In the genomic region with DNA sequence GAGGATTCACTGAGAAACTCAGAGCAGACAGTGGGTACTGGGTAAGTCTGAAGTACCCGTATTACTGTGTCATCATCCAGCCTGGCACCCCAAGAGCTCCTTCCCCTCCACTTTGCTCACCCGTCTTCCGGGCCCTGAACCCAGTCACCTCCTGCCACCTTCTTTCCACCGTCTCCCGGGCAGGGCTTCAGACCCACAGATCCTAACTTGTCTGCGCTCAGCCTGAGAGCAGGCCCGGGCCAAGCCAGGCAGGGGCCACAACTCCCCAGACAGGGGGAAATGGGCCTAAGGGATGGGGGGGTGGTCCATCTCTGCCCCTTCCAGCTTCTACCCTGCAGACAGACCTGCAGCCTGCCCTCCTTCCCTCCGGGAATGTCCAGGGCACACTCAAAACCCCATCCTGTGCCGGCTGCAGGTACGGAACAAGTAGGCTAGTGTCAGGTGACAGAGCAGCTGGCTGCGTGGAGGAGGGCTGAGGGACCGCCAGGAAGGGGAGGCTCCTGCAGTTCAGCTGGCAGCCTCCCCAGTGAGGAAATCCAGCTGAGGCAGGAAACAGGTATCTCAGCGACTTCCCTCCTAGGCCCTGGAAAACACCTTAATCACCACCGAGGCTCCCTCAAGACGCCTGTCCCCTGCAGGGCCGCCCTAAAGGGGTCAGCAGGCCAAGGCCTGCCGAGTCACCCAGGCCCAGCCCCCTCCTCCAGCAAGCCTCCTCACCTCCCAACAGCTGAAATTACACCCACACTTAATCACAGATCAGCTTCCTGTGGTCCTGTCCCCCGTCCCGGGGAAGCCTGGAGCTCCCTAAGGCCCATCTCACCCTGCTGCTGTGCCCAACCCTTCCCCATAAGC, we compare ENCODE assay signal across 9 cellular contexts. TPM values are rescaled to one million over a fixed set of nuclear protein-coding genes. Genes with fewer than 3 reads are reported as not detected.
A peak's percentile ranks its signal among the peaks of the same experiment; 100 is the strongest.
DNase-seq lines count a peak whose midpoint lies in the region; ATAC-seq and TF ChIP-seq lines count a peak whose summit lies in the region.
"Had no signal": no experiment of that assay in that cellular context is flagged by ENCODE, and none has a peak within 500 bp of the region (broad histone marks: within the 10 kb centered on the region; RNA-seq: fewer than 3 reads in every experiment).

No MANE protein-coding gene starts in this region.

- H3K4me1 Mint-ChIP-seq in endothelial cell (ENCODE audit: unreplicated experiment): peaks cover 60% of the 10 kb centered on the region

- DNase-seq in COR-L47 (lab: John Stamatoyannopoulos, UW): peak; percentile 84
- DNase-seq in NCI-H2107 (lab: John Stamatoyannopoulos, UW): peak; percentile 60
- peak; percentile 46 for DNase-seq in endothelial cell (ENCODE audit: low spot score)
- DNase-seq in myocyte (ENCODE audit: low read depth): peak; percentile 87
- DNase-seq in RKO (ENCODE audit: low spot score): no peak

- H3K27ac Mint-ChIP-seq in endothelial cell (ENCODE audit: unreplicated experiment): peak overlapping the region; percentile 93

- no peaks in the 10 kb centered on the region for H3K9me3 Mint-ChIP-seq in endothelial cell (ENCODE audit: unreplicated experiment)

- peaks cover 26% of the 10 kb centered on the region for H3K27me3 Mint-ChIP-seq in endothelial cell (ENCODE audit: unreplicated experiment)

- no peak for ATAC-seq in HG03460 (IDR thresholded peaks at IDR 0.05; ENCODE audit: unreplicated experiment)
- ATAC-seq in GM21737 (IDR thresholded peaks at IDR 0.05; ENCODE audit: unreplicated experiment): no peak
- no peak for ATAC-seq in HG02870 (IDR thresholded peaks at IDR 0.05; ENCODE audit: unreplicated experiment)

- peak overlapping the region; percentile 88 for H3K4me3 Mint-ChIP-seq in endothelial cell (ENCODE audit: unreplicated experiment)

- no peak for TF ChIP-seq CTCF in endothelial cell (IDR thresholded peaks at IDR 0.05; ENCODE audit: unreplicated experiment)

- peaks cover 39% of the 10 kb centered on the region for H3K36me3 Mint-ChIP-seq in endothelial cell (ENCODE audit: low read depth, unreplicated experiment)

RNA-seq across cellular contexts. Expression of a gene that starts 3.5 kb away (rescaled TPM):
- total RNA-seq in endothelial cell (ENCODE audit: unreplicated experiment) (1,732 TPM), myocyte (221 and 384 TPM in 2 replicates)
- 653 TPM for polyA plus RNA-seq in myocyte (2012)

RNA-seq across cellular contexts. Expression of a gene that starts 43.2 kb away (rescaled TPM):
- total RNA-seq in endothelial cell (ENCODE audit: unreplicated experiment): not detected
- total RNA-seq in myocyte: not detected in 2 replicates
- not detected for polyA plus RNA-seq in myocyte (2012)
- total RNA-seq: temporal lobe had no signal
